ENCODE assay signal across 8 cellular contexts in genomic region chr17:35809855-35810461, GRCh38. TPM values are rescaled to one million over a fixed set of nuclear protein-coding genes. Genes with fewer than 3 reads are reported as not detected.
DNase-seq lines count a peak whose midpoint lies in the region; ATAC-seq and TF ChIP-seq lines count a peak whose summit lies in the region.

No MANE protein-coding gene starts in this region.

- intact Hi-C loops in psoas muscle (cut with DNase I), result loop anchor here (1.0 to 5.0 kb wide), 3 partner anchors 43 to 223 kb away; partner anchors contain the start of gene AP2B1 (in 1 of the 2)

- H3K4me1 ChIP-seq in fibroblast of lung (ENCODE audit: control insufficient read depth, extremely low read depth, insufficient read depth, low read length), result peaks cover 14% of the 10 kb centered on the region
- peaks cover 25% of the 10 kb centered on the region for H3K4me1 ChIP-seq in psoas muscle

- peak; percentile 12 to 16 for ATAC-seq in activated T-cell treated with anti-CD3 and anti-CD28 coated beads, Interleukin-2, amount 50 U/mL, for 4 hours
- ATAC-seq in psoas muscle (peak in 3 of 4 donors; percentile 15 to 35 (median 16)), GM21367 (IDR thresholded peaks at IDR 0.05; ENCODE audit: unreplicated experiment) (no peak), HG03442 (IDR thresholded peaks at IDR 0.05; ENCODE audit: unreplicated experiment) (no peak)

- peak overlapping the region; percentile 94 for H3K4me3 ChIP-seq in SK-N-MC
- H3K4me3 ChIP-seq in fibroblast of lung (replicated peaks in 1 of 4; ENCODE audit: control extremely low read depth in 1 of 4, insufficient read depth in 1 of 4, low read depth in 3 of 4, low read length in 4 of 4), result peak overlapping the region; percentile 76 to 100 (median 88)
- H3K4me3 ChIP-seq in psoas muscle, result peak overlapping the region; percentile 87

- no peak for DNase-seq in activated T-cell treated with anti-CD3 and anti-CD28 coated beads, Interleukin-2, amount 50 U/mL, for 4 hours
- DNase-seq in activated T-cell treated with anti-CD3 and anti-CD28 coated beads for 4 hours, result no peak
- DNase-seq in SK-N-MC (ENCODE audit: low read depth, low spot score), result no peak
- peak in 1 of 2 donors; percentile 39 for DNase-seq in fibroblast of lung (ENCODE audit: low read depth in 2 of 2)
- DNase-seq in psoas muscle, result no peak
- DNase-seq in NCI-H345 treated with DMSO at 0.1 percent for 48 hours (lab: John Stamatoyannopoulos, UW; ENCODE audit: unreplicated experiment), result no peak

- H3K4me2 ChIP-seq in fibroblast of lung (ENCODE audit: extremely low read depth, insufficient read depth, low read length), result peak overlapping the region; percentile 92

- H3K4me1 Mint-ChIP-seq in activated T-cell treated with anti-CD3 and anti-CD28 coated beads, Interleukin-2, amount 50 U/mL, for 4 hours (ENCODE audit: low read depth), result peaks cover 50% of the 10 kb centered on the region

- H3K4me3 Mint-ChIP-seq in activated T-cell treated with anti-CD3 and anti-CD28 coated beads, Interleukin-2, amount 50 U/mL, for 4 hours, result peak overlapping the region; percentile 94

- WGBS in psoas muscle, 3 donors, result 0 to 1% (median 1%) methylated on average over 23 to 24 of the region's 24 CpGs

- no peaks in the 10 kb centered on the region for H4K20me1 ChIP-seq in fibroblast of lung (ENCODE audit: control insufficient read depth, extremely low read depth, insufficient read depth, low read length)

- H3K79me2 ChIP-seq in fibroblast of lung (ENCODE audit: control insufficient read depth, insufficient read depth, low read length), result peaks cover 56% of the 10 kb centered on the region

- no peaks in the 10 kb centered on the region for H3K9me3 ChIP-seq in SK-N-MC (ENCODE audit: low read depth, low read length)
- no peaks in the 10 kb centered on the region for H3K9me3 ChIP-seq in fibroblast of lung (ENCODE audit: control insufficient read depth, insufficient read depth, low read depth, low read length)
- H3K9me3 ChIP-seq in psoas muscle, result no peaks in the 10 kb centered on the region

- peaks cover 10% of the 10 kb centered on the region for H3K36me3 Mint-ChIP-seq in activated T-cell treated with anti-CD3 and anti-CD28 coated beads, Interleukin-2, amount 50 U/mL, for 4 hours (ENCODE audit: insufficient read depth)

- H3K27me3 ChIP-seq in fibroblast of lung (ENCODE audit: control insufficient read depth, insufficient read depth, low read length), result no peaks in the 10 kb centered on the region
- no peaks in the 10 kb centered on the region for H3K27me3 ChIP-seq in psoas muscle (ENCODE audit: insufficient read depth in 3 of 3, low read length in 2 of 3)

- TF ChIP-seq CTCF in fibroblast of lung (conservative IDR thresholded peaks at IDR 0.05 in 1 of 2, IDR thresholded peaks at IDR 0.05 in 1 of 2; ENCODE audit: low read depth in 1 of 2, low read length in 2 of 2), result no peak
- no peak for TF ChIP-seq CTCF in psoas muscle (IDR thresholded peaks at IDR 0.05)

- H3K36me3 ChIP-seq in SK-N-MC (ENCODE audit: insufficient read depth, low read length), result peaks cover 34% of the 10 kb centered on the region
- H3K36me3 ChIP-seq in fibroblast of lung (ENCODE audit: control insufficient read depth, insufficient read depth, low read length), result no peaks in the 10 kb centered on the region
- H3K36me3 ChIP-seq in psoas muscle (ENCODE audit: insufficient read depth in 1 of 2, low read depth in 1 of 2), result no peaks in the 10 kb centered on the region

- H2AFZ ChIP-seq in fibroblast of lung (ENCODE audit: low read length), result no peak overlapping the region

- H3K9ac ChIP-seq in SK-N-MC (ENCODE audit: insufficient read length), result peak overlapping the region; percentile 98
- peak overlapping the region; percentile 99 for H3K9ac ChIP-seq in fibroblast of lung (ENCODE audit: insufficient read depth, low read length)

- no peaks in the 10 kb centered on the region for H3K9me3 Mint-ChIP-seq in activated T-cell treated with anti-CD3 and anti-CD28 coated beads, Interleukin-2, amount 50 U/mL, for 4 hours

- H3K27ac ChIP-seq in SK-N-MC (peak overlapping the region; percentile 98), fibroblast of lung (ENCODE audit: insufficient read depth, low read length) (peak overlapping the region; percentile 85), psoas muscle (peak overlapping the region; percentile 92)

- no peaks in the 10 kb centered on the region for H3K27me3 Mint-ChIP-seq in activated T-cell treated with anti-CD3 and anti-CD28 coated beads, Interleukin-2, amount 50 U/mL, for 4 hours (ENCODE audit: low read depth)

RNA-seq across cellular contexts. Expression of gene TAF15, which starts 0.7 kb away (rescaled TPM):
- 100 to 1,000 TPM; 215 to 249 (median 239) TPM for total RNA-seq in activated T-cell treated with anti-CD3 and anti-CD28 coated beads, Interleukin-2, amount 50 U/mL, for 4 hours
- total RNA-seq in fibroblast of lung, result 57.8 and 84.1 TPM in 2 replicates
- 22.9 and 30.5 TPM in 2 replicates for polyA plus RNA-seq in fibroblast of lung
- 144 and 199 TPM in 2 replicates for polyA plus RNA-seq in fibroblast of lung (2012)
- 37.2 and 39.4 TPM in 2 replicates for polyA minus RNA-seq in fibroblast of lung (ENCODE audit: low replicate concordance)
- 100 to 1,000 TPM; 101 to 141 (median 125) TPM for total RNA-seq in psoas muscle
- polyA plus RNA-seq in psoas muscle, result 100 to 1,000 TPM in 1 of 3 donors, 10 to 100 TPM in 2; 51.9 to 105 (median 65.2) TPM

RNA-seq across cellular contexts. Expression of gene MMP28, which starts 14.5 kb away (rescaled TPM):
- under 1 TPM in 2 of 3 donors, not detected in 1; 0.23 to 0.29 TPM for total RNA-seq in activated T-cell treated with anti-CD3 and anti-CD28 coated beads, Interleukin-2, amount 50 U/mL, for 4 hours
- total RNA-seq in fibroblast of lung (2.8 and 4.6 TPM in 2 replicates), psoas muscle (1 to 10 TPM in 1 of 4 donors, under 1 TPM in 3; 0.61 to 5.5 (median 0.70) TPM)
- polyA plus RNA-seq in fibroblast of lung (0.49 and 1.1 TPM in 2 replicates), psoas muscle (1 to 10 TPM; 1.7 to 3.7 (median 2.1) TPM)
- polyA plus RNA-seq in fibroblast of lung (2012), result 0.46 and 0.58 TPM in 2 replicates
- polyA minus RNA-seq in fibroblast of lung (ENCODE audit: low replicate concordance), result not detected in 2 replicates

RNA-seq across cellular contexts. Expression of gene C17orf50, which starts 49.3 kb away (rescaled TPM):
- not detected for total RNA-seq in activated T-cell treated with anti-CD3 and anti-CD28 coated beads, Interleukin-2, amount 50 U/mL, for 4 hours
- not detected in 2 replicates for total RNA-seq in fibroblast of lung
- polyA plus RNA-seq in fibroblast of lung, result not detected in 2 replicates
- not detected in 2 replicates for polyA plus RNA-seq in fibroblast of lung (2012)
- not detected in 2 replicates for polyA minus RNA-seq in fibroblast of lung (ENCODE audit: low replicate concordance)
- not detected for total RNA-seq in psoas muscle
- under 1 TPM in 1 of 3 donors, not detected in 2; 0.08 TPM for polyA plus RNA-seq in psoas muscle

RNA-seq across cellular contexts. Expression of gene GAS2L2, which starts 56.9 kb away (rescaled TPM):
- total RNA-seq in activated T-cell treated with anti-CD3 and anti-CD28 coated beads, Interleukin-2, amount 50 U/mL, for 4 hours, result under 1 TPM in 1 of 3 donors, not detected in 2; 0.05 TPM
- total RNA-seq in fibroblast of lung, result not detected in 2 replicates
- polyA plus RNA-seq in fibroblast of lung, result not detected in 2 replicates
- polyA plus RNA-seq in fibroblast of lung (2012), result not detected in 2 replicates
- polyA minus RNA-seq in fibroblast of lung (ENCODE audit: low replicate concordance), result not detected in 2 replicates
- total RNA-seq in psoas muscle, result under 1 TPM in 3 of 4 donors, not detected in 1; 0.09 to 0.27 (median 0.10) TPM
- polyA plus RNA-seq in psoas muscle, result under 1 TPM; 0.04 to 0.19 (median 0.15) TPM

RNA-seq across cellular contexts. Expression of gene HEATR9, which starts 58.7 kb away (rescaled TPM):
- under 1 TPM in 1 of 3 donors, not detected in 2; 0.21 TPM for total RNA-seq in activated T-cell treated with anti-CD3 and anti-CD28 coated beads, Interleukin-2, amount 50 U/mL, for 4 hours
- total RNA-seq in fibroblast of lung, result not detected in 2 replicates
- polyA plus RNA-seq in fibroblast of lung, result not detected in 2 replicates
- polyA plus RNA-seq in fibroblast of lung (2012), result not detected in 2 replicates
- not detected in 2 replicates for polyA minus RNA-seq in fibroblast of lung (ENCODE audit: low replicate concordance)
- total RNA-seq in psoas muscle, result not detected
- polyA plus RNA-seq in psoas muscle, result not detected

Comparison
In these comparisons a context has a peak if more than half of its experiments do, and no peak if none do; other contexts are left out.
1. ATAC-seq: peak in activated T-cell treated with anti-CD3 and anti-CD28 coated beads, Interleukin-2, amount 50 U/mL, for 4 hours (2 of 2) and psoas muscle (3 of 4); none in GM21367 (single experiment) and HG03442 (single experiment).
2. Peak in every context shown above with its lines, with median percentiles within 50 percentile points of each other: H3K27ac ChIP-seq and H3K4me3 ChIP-seq.